Comparison of ENCODE assay signal across 12 cellular contexts in the genomic region with DNA sequence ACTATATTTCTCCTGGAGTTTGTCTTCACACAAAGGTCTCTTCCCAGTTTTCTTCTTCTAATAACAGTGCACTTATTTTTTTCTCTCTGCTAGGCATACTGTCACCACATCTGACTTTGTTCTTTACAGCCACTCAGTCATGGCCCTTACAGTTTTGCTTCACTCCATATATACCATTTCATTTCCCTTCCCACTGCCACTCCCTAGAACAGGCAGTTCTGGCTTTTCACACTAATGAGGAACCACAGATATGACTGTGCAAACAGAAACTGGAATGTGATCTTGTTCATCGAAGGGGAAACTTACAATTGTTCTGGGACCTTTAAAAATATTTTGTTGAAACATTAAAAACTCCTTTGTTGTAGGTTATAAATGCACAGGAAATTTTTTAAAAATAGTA.
A peak's percentile ranks its signal among the peaks of the same experiment; 100 is the strongest.
DNase-seq lines count a peak whose midpoint lies in the region; ATAC-seq and TF ChIP-seq lines count a peak whose summit lies in the region.
"Had no signal": no experiment of that assay in that cellular context is flagged by ENCODE, and none has a peak within 500 bp of the region (broad histone marks: within the 10 kb centered on the region; RNA-seq: fewer than 3 reads in every experiment).

No MANE protein-coding gene starts in this region.

- DNase-seq in PC-3 (peak; percentile 84), epithelial cell of esophagus (ENCODE audit: low read depth) (peak; percentile 68), renal cortical epithelial cell (ENCODE audit: low read depth) (peak; percentile 83), DMS79 (lab: John Stamatoyannopoulos, UW) (no peak)
- DNase-seq in activated CD4-positive, CD25-positive, alpha-beta regulatory T cell treated with anti-CD3 and anti-CD28 coated beads, Interleukin-2, amount 50 U/mL, for 72 hours: no peak
- no peak for DNase-seq in effector memory CD4-positive, alpha-beta T cell
- DNase-seq: amniotic stem cell, left cardiac atrium, NCI-H510A treated with DMSO at 0.1 percent for 48 hours, retina had no signal

- intact Hi-C loops in PC-3 (cut with micrococcal nuclease): loop anchor here (2.0 kb wide), 1 partner anchor 67 kb away; a partner anchor contains a TSS

- POLR2A ChIA-PET in PC-3 (lab: Charles Lee; ENCODE audit: unreplicated experiment): no interaction called here

- no peaks in the 10 kb centered on the region for H3K36me3 ChIP-seq in PC-3 (ENCODE audit: low read depth, low read length)
- no peaks in the 10 kb centered on the region for H3K36me3 ChIP-seq in effector memory CD4-positive, alpha-beta T cell (ENCODE audit: control insufficient read depth, insufficient read depth, low read length)

- H3K27ac ChIP-seq in PC-3 (ENCODE audit: low read length): peak overlapping the region; percentile 24; the same call in 1 of the 2 replicates
- H3K27ac ChIP-seq in effector memory CD4-positive, alpha-beta T cell (ENCODE audit: insufficient read depth, low read length, poor library complexity, severe bottlenecking): no peak overlapping the region

- no peaks in the 10 kb centered on the region for H3K9me3 ChIP-seq in PC-3 (ENCODE audit: low read length)
- H3K9me3 ChIP-seq in effector memory CD4-positive, alpha-beta T cell (ENCODE audit: control insufficient read depth, low read length): no peaks in the 10 kb centered on the region

- no peak overlapping the region for H3K9ac ChIP-seq in PC-3 (ENCODE audit: low read length)

- no peak overlapping the region for H2AFZ ChIP-seq in PC-3 (ENCODE audit: low read length)

- H3K4me3 ChIP-seq in PC-3 (ENCODE audit: low read length) (no peak overlapping the region), epithelial cell of esophagus (ENCODE audit: low read length) (no peak overlapping the region)
- H3K4me3 ChIP-seq in effector memory CD4-positive, alpha-beta T cell (ENCODE audit: insufficient read depth, low read depth, low read length, poor library complexity, severe bottlenecking): no peak overlapping the region

- TF ChIP-seq CTCF in PC-3 (conservative IDR thresholded peaks at IDR 0.05; ENCODE audit: low read depth, low read length): no peak
- TF ChIP-seq CTCF in epithelial cell of esophagus (IDR thresholded peaks at IDR 0.05; ENCODE audit: insufficient read depth, low read depth, low read length, missing control alignments): no peak

- BruUV-seq in PC-3 (replicated peaks; lab: Mats Ljungman, UMichigan): no TSS peak

- no peaks in the 10 kb centered on the region for H3F3A ChIP-seq in PC-3 (ENCODE audit: low read length, unreplicated experiment)

- H3K4me2 ChIP-seq in PC-3 (ENCODE audit: low read length): peak overlapping the region; percentile 42; the same call in 1 of the 2 replicates

- H3K4me1 ChIP-seq in PC-3 (ENCODE audit: insufficient read depth, low read length): peaks cover 11% of the 10 kb centered on the region
- no peaks in the 10 kb centered on the region for H3K4me1 ChIP-seq in effector memory CD4-positive, alpha-beta T cell (ENCODE audit: control insufficient read depth, insufficient read depth, low read length, poor library complexity, severe bottlenecking)

- no peaks in the 10 kb centered on the region for H3K27me3 ChIP-seq in PC-3 (ENCODE audit: low read length)
- H3K27me3 ChIP-seq in effector memory CD4-positive, alpha-beta T cell (replicated peaks; ENCODE audit: control insufficient read depth, insufficient read depth, low read length, poor library complexity, severe bottlenecking): no peaks in the 10 kb centered on the region

- ATAC-seq in GM18498 (IDR thresholded peaks at IDR 0.05; ENCODE audit: unreplicated experiment) (peak; percentile 41), PC-3 (peak; percentile 100), HG03045 (IDR thresholded peaks at IDR 0.05; ENCODE audit: unreplicated experiment) (no peak)

- H3K79me2 ChIP-seq in PC-3 (ENCODE audit: low read length): no peaks in the 10 kb centered on the region

- no peaks in the 10 kb centered on the region for H4K20me1 ChIP-seq in PC-3 (ENCODE audit: low read length)

- H3K9me2 ChIP-seq in PC-3 (replicated peaks; ENCODE audit: low read length): no peaks in the 10 kb centered on the region

- CTCF ChIA-PET in PC-3 (lab: Charles Lee): no interaction called here

Comparison
In these comparisons a context has a peak if more than half of its experiments do, and no peak if none do; other contexts are left out.
1. DNase-seq: peak in PC-3 (single experiment), epithelial cell of esophagus (single experiment) and renal cortical epithelial cell (single experiment); none in activated CD4-positive, CD25-positive, alpha-beta regulatory T cell treated with anti-CD3 and anti-CD28 coated beads, Interleukin-2, amount 50 U/mL, for 72 hours (single experiment), DMS79 (single experiment) and effector memory CD4-positive, alpha-beta T cell (0 of 3).